Comparison of ENCODE assay signal across 1 cellular context in the genomic region with DNA sequence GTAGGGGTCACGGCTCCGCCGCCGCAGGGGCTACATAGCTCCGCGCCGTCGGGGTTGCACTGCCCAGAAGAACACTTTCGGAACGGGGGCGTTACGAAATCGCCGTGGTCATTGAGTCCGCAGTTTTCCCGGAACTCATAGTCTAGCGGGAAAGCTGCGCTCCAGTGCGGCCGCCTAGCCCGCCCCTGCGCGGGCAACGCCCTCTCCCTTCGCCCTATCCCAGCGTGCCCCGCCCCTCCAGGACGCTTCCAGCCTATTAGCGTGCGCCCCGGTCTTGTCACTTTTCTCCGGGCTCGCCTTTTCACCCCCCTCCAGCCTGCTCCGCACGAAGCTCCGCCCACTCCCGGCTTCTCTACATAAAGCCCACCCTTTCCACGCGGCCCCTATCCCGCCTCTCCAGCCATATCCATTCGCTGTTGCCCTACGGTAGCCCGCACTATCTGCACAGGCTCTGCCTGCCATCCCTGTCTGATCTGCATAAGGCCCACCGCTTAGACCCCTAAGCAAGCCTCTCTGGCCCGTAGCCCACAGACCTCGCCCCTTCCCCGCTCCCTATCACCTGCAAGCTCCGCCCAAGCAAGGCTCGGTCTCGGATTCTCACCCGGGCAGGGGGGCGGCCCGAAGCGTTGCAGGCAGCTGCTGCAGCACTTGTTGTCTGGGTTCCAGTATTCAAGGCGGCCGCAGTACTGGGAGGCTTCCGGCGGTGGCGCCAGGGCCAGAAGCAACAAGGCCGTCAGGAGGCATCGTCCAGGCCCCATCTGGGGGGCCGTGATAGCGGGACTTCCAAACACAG.
TF ChIP-seq lines count a peak whose summit lies in the region.

No MANE protein-coding gene starts in this region.

TF ChIP-seq in HepG2, 621 proteins besides CTCF, POLR2A, EP300 and RAD21 (continued from another document and continues in another):
- TF ChIP-seq, protein P1, sequence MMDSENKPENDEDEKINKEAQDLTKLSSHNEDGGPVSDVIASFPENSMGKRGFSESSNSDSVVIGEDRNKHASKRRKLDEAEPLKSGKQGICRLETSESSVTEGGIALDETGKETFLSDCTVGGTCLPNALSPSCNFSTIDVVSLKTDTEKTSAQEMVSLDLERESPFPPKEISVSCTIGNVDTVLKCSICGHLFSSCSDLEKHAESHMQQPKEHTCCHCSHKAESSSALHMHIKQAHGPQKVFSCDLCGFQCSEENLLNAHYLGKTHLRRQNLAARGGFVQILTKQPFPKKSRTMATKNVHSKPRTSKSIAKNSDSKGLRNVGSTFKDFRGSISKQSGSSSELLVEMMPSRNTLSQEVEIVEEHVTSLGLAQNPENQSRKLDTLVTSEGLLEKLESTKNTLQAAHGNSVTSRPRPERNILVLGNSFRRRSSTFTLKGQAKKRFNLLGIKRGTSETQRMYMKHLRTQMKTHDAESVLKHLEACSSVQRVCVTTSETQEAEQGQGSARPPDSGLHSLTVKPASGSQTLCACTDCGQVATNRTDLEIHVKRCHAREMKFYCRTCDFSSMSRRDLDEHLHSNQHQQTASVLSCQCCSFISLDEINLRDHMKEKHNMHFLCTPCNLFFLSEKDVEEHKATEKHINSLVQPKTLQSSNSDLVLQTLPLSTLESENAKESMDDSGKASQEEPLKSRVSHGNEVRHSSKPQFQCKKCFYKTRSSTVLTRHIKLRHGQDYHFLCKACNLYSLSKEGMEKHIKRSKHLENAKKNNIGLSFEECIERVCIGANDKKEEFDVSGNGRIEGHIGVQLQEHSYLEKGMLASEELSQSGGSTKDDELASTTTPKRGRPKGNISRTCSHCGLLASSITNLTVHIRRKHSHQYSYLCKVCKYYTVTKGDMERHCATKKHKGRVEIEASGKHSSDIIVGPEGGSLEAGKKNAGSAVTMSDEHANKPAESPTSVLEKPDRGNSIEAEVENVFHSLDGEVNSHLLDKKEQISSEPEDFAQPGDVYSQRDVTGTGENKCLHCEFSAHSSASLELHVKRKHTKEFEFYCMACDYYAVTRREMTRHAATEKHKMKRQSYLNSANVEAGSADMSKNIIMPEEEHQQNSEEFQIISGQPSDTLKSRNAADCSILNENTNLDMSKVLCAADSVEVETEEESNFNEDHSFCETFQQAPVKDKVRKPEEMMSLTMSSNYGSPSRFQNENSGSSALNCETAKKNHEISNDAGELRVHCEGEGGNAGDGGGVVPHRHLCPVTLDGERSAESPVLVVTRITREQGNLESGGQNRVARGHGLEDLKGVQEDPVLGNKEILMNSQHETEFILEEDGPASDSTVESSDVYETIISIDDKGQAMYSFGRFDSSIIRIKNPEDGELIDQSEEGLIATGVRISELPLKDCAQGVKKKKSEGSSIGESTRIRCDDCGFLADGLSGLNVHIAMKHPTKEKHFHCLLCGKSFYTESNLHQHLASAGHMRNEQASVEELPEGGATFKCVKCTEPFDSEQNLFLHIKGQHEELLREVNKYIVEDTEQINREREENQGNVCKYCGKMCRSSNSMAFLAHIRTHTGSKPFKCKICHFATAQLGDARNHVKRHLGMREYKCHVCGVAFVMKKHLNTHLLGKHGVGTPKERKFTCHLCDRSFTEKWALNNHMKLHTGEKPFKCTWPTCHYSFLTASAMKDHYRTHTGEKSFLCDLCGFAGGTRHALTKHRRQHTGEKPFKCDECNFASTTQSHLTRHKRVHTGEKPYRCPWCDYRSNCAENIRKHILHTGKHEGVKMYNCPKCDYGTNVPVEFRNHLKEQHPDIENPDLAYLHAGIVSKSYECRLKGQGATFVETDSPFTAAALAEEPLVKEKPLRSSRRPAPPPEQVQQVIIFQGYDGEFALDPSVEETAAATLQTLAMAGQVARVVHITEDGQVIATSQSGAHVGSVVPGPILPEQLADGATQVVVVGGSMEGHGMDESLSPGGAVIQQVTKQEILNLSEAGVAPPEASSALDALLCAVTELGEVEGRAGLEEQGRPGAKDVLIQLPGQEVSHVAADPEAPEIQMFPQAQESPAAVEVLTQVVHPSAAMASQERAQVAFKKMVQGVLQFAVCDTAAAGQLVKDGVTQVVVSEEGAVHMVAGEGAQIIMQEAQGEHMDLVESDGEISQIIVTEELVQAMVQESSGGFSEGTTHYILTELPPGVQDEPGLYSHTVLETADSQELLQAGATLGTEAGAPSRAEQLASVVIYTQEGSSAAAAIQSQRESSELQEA (CRISPR knock-in tag; IDR thresholded peaks at IDR 0.05; ENCODE audit: not compliant biosample characterization), result no peak
- TF ChIP-seq ZNF207 (IDR thresholded peaks at IDR 0.05; ENCODE audit: borderline replicate concordance) (no peak), ARNT2 (CRISPR knock-in tag; IDR thresholded peaks at IDR 0.05; ENCODE audit: low read depth) (no peak; the same call in 1 of the 2 replicates), RCOR2 (CRISPR knock-in tag; IDR thresholded peaks at IDR 0.05) (no peak), ZIK1 (CRISPR knock-in tag; IDR thresholded peaks at IDR 0.05; ENCODE audit: borderline replicate concordance, low read depth) (no peak; the same call in 1 of the 2 replicates), ZBTB34 (CRISPR knock-in tag; IDR thresholded peaks at IDR 0.05) (no peak), ELF1 (CRISPR knock-in tag; IDR thresholded peaks at IDR 0.05) (peak; percentile 61), NCOR1 (IDR thresholded peaks at IDR 0.05; ENCODE audit: borderline replicate concordance, low read length) (peak; percentile 31; the same call in 1 of the 2 replicates), ADNP (CRISPR knock-in tag; IDR thresholded peaks at IDR 0.05) (no peak), PHF20 (CRISPR knock-in tag; IDR thresholded peaks at IDR 0.05) (peak; percentile 20; the same call in 1 of the 2 replicates), PHB2 (IDR thresholded peaks at IDR 0.05; ENCODE audit: partially characterized antibody) (no peak), RAD51 (IDR thresholded peaks at IDR 0.05; ENCODE audit: borderline replicate concordance) (no peak), ZSCAN22 (CRISPR knock-in tag; IDR thresholded peaks at IDR 0.05) (no peak), HIC2 (CRISPR knock-in tag; IDR thresholded peaks at IDR 0.05; ENCODE audit: low read depth) (no peak), ZNF678 (CRISPR knock-in tag; IDR thresholded peaks at IDR 0.05) (0 out of 2 replicates have a peak, but pooled peaks have one; percentile 21), DNMT1 (CRISPR knock-in tag; IDR thresholded peaks at IDR 0.05) (no peak), TEF (CRISPR knock-in tag; IDR thresholded peaks at IDR 0.05) (no peak), ZNF558 (CRISPR knock-in tag; IDR thresholded peaks at IDR 0.05; ENCODE audit: borderline replicate concordance) (no peak), ZFP62 (CRISPR knock-in tag; IDR thresholded peaks at IDR 0.05) (no peak), TEAD3 (CRISPR knock-in tag; optimal IDR thresholded peaks at IDR 0.05; ENCODE audit: borderline replicate concordance) (no peak), SKI (IDR thresholded peaks at IDR 0.05; ENCODE audit: partially characterized antibody) (peak; percentile 30), NPAS2 (CRISPR knock-in tag; IDR thresholded peaks at IDR 0.05; ENCODE audit: borderline replicate concordance) (no peak), BCL6 (CRISPR knock-in tag; IDR thresholded peaks at IDR 0.05) (no peak; the same call in 1 of the 2 replicates), KLF11 (CRISPR knock-in tag; IDR thresholded peaks at IDR 0.05) (peak; percentile 90), SNAPC2 (CRISPR knock-in tag; IDR thresholded peaks at IDR 0.05) (peak; percentile 55; the same call in 1 of the 2 replicates), SALL2 (CRISPR knock-in tag; IDR thresholded peaks at IDR 0.05) (no peak), MIER3 (CRISPR knock-in tag; IDR thresholded peaks at IDR 0.05; ENCODE audit: borderline replicate concordance) (peak; percentile 17; the same call in 1 of the 2 replicates), ZNF850 (CRISPR knock-in tag; conservative IDR thresholded peaks at IDR 0.05) (no peak), RORA (CRISPR knock-in tag; IDR thresholded peaks at IDR 0.05) (no peak), NR3C1 (CRISPR knock-in tag; IDR thresholded peaks at IDR 0.05) (no peak), NFYB (CRISPR knock-in tag; IDR thresholded peaks at IDR 0.05) (peak; percentile 88), SOX6 (IDR thresholded peaks at IDR 0.05) (no peak), SOX6 (CRISPR knock-in tag; IDR thresholded peaks at IDR 0.05) (peak; percentile 64)
- TF ChIP-seq, protein P2, sequence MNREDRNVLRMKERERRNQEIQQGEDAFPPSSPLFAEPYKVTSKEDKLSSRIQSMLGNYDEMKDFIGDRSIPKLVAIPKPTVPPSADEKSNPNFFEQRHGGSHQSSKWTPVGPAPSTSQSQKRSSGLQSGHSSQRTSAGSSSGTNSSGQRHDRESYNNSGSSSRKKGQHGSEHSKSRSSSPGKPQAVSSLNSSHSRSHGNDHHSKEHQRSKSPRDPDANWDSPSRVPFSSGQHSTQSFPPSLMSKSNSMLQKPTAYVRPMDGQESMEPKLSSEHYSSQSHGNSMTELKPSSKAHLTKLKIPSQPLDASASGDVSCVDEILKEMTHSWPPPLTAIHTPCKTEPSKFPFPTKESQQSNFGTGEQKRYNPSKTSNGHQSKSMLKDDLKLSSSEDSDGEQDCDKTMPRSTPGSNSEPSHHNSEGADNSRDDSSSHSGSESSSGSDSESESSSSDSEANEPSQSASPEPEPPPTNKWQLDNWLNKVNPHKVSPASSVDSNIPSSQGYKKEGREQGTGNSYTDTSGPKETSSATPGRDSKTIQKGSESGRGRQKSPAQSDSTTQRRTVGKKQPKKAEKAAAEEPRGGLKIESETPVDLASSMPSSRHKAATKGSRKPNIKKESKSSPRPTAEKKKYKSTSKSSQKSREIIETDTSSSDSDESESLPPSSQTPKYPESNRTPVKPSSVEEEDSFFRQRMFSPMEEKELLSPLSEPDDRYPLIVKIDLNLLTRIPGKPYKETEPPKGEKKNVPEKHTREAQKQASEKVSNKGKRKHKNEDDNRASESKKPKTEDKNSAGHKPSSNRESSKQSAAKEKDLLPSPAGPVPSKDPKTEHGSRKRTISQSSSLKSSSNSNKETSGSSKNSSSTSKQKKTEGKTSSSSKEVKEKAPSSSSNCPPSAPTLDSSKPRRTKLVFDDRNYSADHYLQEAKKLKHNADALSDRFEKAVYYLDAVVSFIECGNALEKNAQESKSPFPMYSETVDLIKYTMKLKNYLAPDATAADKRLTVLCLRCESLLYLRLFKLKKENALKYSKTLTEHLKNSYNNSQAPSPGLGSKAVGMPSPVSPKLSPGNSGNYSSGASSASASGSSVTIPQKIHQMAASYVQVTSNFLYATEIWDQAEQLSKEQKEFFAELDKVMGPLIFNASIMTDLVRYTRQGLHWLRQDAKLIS (CRISPR knock-in tag; IDR thresholded peaks at IDR 0.05), result no peak
- TF ChIP-seq, protein P3, sequence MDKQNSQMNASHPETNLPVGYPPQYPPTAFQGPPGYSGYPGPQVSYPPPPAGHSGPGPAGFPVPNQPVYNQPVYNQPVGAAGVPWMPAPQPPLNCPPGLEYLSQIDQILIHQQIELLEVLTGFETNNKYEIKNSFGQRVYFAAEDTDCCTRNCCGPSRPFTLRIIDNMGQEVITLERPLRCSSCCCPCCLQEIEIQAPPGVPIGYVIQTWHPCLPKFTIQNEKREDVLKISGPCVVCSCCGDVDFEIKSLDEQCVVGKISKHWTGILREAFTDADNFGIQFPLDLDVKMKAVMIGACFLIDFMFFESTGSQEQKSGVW (CRISPR knock-in tag; IDR thresholded peaks at IDR 0.05; ENCODE audit: borderline replicate concordance), result no peak
- TF ChIP-seq, protein P4, sequence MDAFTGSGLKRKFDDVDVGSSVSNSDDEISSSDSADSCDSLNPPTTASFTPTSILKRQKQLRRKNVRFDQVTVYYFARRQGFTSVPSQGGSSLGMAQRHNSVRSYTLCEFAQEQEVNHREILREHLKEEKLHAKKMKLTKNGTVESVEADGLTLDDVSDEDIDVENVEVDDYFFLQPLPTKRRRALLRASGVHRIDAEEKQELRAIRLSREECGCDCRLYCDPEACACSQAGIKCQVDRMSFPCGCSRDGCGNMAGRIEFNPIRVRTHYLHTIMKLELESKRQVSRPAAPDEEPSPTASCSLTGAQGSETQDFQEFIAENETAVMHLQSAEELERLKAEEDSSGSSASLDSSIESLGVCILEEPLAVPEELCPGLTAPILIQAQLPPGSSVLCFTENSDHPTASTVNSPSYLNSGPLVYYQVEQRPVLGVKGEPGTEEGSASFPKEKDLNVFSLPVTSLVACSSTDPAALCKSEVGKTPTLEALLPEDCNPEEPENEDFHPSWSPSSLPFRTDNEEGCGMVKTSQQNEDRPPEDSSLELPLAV (CRISPR knock-in tag; conservative IDR thresholded peaks at IDR 0.05; ENCODE audit: low read depth), result no peak
- TF ChIP-seq, protein P5, sequence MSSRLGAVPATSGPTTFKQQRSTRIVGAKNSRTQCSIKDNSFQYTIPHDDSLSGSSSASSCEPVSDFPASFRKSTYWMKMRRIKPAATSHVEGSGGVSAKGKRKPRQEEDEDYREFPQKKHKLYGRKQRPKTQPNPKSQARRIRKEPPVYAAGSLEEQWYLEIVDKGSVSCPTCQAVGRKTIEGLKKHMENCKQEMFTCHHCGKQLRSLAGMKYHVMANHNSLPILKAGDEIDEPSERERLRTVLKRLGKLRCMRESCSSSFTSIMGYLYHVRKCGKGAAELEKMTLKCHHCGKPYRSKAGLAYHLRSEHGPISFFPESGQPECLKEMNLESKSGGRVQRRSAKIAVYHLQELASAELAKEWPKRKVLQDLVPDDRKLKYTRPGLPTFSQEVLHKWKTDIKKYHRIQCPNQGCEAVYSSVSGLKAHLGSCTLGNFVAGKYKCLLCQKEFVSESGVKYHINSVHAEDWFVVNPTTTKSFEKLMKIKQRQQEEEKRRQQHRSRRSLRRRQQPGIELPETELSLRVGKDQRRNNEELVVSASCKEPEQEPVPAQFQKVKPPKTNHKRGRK (CRISPR knock-in tag; IDR thresholded peaks at IDR 0.05), result no peak
